Comparison of ENCODE assay signal across 12 cellular contexts in the genomic region with DNA sequence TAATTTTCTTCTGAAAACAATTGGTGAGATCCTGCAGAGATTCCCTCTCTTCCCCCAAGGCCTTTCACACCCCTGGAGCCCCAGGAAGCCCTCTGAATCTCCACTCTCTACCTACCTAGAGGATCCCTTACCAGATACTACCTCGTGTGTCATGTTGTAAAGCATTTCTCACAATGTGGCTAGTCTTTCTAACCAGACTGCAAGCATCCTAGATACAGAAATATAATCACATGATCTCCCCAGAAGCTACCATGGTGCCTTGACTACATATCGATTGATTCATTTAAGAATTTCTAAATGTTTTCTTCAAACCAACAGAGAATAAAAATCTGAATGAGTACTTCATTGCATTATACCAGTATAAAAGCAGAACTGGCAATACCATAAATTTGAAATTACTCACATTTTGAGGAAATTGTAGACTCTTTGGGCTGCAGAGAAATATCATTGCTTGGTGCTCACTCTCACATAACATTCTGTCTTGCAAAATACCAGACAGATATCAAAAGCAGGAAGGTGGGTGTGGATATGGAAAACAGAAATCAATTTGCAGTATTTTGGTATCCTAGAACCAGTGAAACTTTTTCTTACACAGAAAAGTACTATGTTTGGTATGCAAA.
DNase-seq lines count a peak whose midpoint lies in the region; ATAC-seq and TF ChIP-seq lines count a peak whose summit lies in the region.
"Had no signal": no experiment of that assay in that cellular context is flagged by ENCODE, and none has a peak within 500 bp of the region (broad histone marks: within the 10 kb centered on the region; RNA-seq: fewer than 3 reads in every experiment).

No MANE protein-coding gene starts in this region.

- WGBS in IMR-90 (ENCODE audit: extremely low coverage in 2 of 2, insufficient read length in 1 of 2), 2 experiments = 40% methylated on average over 1 of the region's 2 CpGs; no CpG with 5 or more reads in 1 of the 2 experiments

- no peak for TF ChIP-seq POLR2A in IMR-90 (IDR thresholded peaks at IDR 0.05; ENCODE audit: low read depth, low read length)
- no peak for TF ChIP-seq POLR2A in breast epithelium (IDR thresholded peaks at IDR 0.05)

- peak overlapping the region; percentile 57 for H3K9ac ChIP-seq in IMR-90 (ENCODE audit: low read depth, low read length)

- no peak for DNase-seq in CD4-positive, alpha-beta T cell
- DNase-seq in IMR-90 (no peak), breast epithelium (ENCODE audit: low spot score in 2 of 2) (no peak), sciatic nerve (ENCODE audit: low spot score) (no peak), GM19238 (ENCODE audit: insufficient read length, low spot score) (no peak), mesenteric fat pad (ENCODE audit: low spot score) (no peak), NCI-H2081 (lab: John Stamatoyannopoulos, UW) (no peak), GM19240 (ENCODE audit: insufficient read length, low spot score) (no peak)
- DNase-seq: hippocampal formation had no signal

- peaks cover 88% of the 10 kb centered on the region for H3K4me1 Mint-ChIP-seq in CD4-positive, alpha-beta T cell (ENCODE audit: low read depth)

- peak overlapping the region; percentile 79 for H4K91ac ChIP-seq in IMR-90 (ENCODE audit: insufficient read depth, low read depth, low read length)

- no peak for TF ChIP-seq RAD21 in IMR-90 (IDR thresholded peaks at IDR 0.05; ENCODE audit: low read length)

- peak overlapping the region; percentile 42 for H3K4me2 ChIP-seq in IMR-90 (ENCODE audit: low read depth, low read length)

- no peaks in the 10 kb centered on the region for H4K20me1 ChIP-seq in IMR-90 (ENCODE audit: insufficient read depth, low read length)

- CTCF ChIA-PET in CD4-positive, alpha-beta T cell (lab: Charles Lee) = no interaction called here
- CTCF ChIA-PET in IMR-90 (lab: Yijun Ruan, JAX) = interaction anchor here (0.6 to 2.0 kb wide), 6 partner anchors 16 to 237 kb away, joined by 3 to 6 read pairs (median 3); a partner anchor contains a TSS

- peak overlapping the region; percentile 79 for H2BK120ac ChIP-seq in IMR-90 (ENCODE audit: low read depth, low read length)

- peaks cover 13% of the 10 kb centered on the region for H3K4me1 ChIP-seq in IMR-90 (ENCODE audit: control insufficient read depth, insufficient read depth, low read length)
- no peaks in the 10 kb centered on the region for H3K4me1 ChIP-seq in breast epithelium

- no peaks in the 10 kb centered on the region for H3K27me3 Mint-ChIP-seq in CD4-positive, alpha-beta T cell

- in situ Hi-C loops in IMR-90 (cut with MboI; ENCODE audit: low sequenced_read_pairs) = no loop called here

- peak overlapping the region; percentile 82 for H2BK20ac ChIP-seq in IMR-90 (ENCODE audit: low read depth, low read length)

- peak overlapping the region; percentile 53 to 90 for H4K8ac ChIP-seq in IMR-90 (ENCODE audit: low read depth in 2 of 2, low read length in 2 of 2)

- peak overlapping the region; percentile 96 for H2BK5ac ChIP-seq in IMR-90 (ENCODE audit: low read depth, low read length, poor library complexity, severe bottlenecking)

- H3K14ac ChIP-seq in IMR-90 (replicated peaks; ENCODE audit: low read depth, low read length) = peak overlapping the region; percentile 86

- POLR2A ChIA-PET in CD4-positive, alpha-beta T cell (lab: Charles Lee) = interaction anchor here (0.6 to 2.8 kb wide), 5 partner anchors 9 to 924 kb away, joined by 3 to 12 read pairs (median 4); a partner anchor contains a TSS
- POLR2A ChIA-PET in IMR-90 (lab: Charles Lee; ENCODE audit: unreplicated experiment) = interaction anchor here (0.6 kb wide), 1 partner anchor 63 kb away, joined by 4 read pairs; no protein-coding TSS in a partner anchor

- dilution Hi-C loops in IMR-90 (cut with HindIII; ENCODE audit: low sequenced_read_pairs, unreplicated experiment) = no loop called here

- H3K9me3 Mint-ChIP-seq in CD4-positive, alpha-beta T cell = no peaks in the 10 kb centered on the region

- intact Hi-C loops in CD4-positive, alpha-beta T cell (cut with DNase I, micrococcal nuclease) = loop anchor here in 1 of 2 experiments (5.0 kb wide), 1 partner anchor 53 kb away; no protein-coding TSS in a partner anchor
- intact Hi-C loops in IMR-90 (cut with micrococcal nuclease) = no loop called here
- intact Hi-C loops in breast epithelium (cut with DNase I; ENCODE audit: low total_unique reads) = loop anchor here (5.0 kb wide), 1 partner anchor 1637 kb away; no protein-coding TSS in a partner anchor
- intact Hi-C loops in sciatic nerve (cut with DNase I) = no loop called here

- H2AFZ ChIP-seq in IMR-90 (replicated peaks; ENCODE audit: low read length, poor library complexity) = no peak overlapping the region

- peak overlapping the region; percentile 33; the same call in 1 of the 3 replicates for H2BK15ac ChIP-seq in IMR-90 (ENCODE audit: low read depth, low read length)

- peak overlapping the region; percentile 57 for H3K23ac ChIP-seq in IMR-90 (ENCODE audit: low read depth, low read length)

- peak overlapping the region; percentile 99 for H4K5ac ChIP-seq in IMR-90 (ENCODE audit: low read depth, low read length)

- H3K4me3 ChIP-seq in IMR-90 (ENCODE audit: insufficient read depth, low read depth, low read length) (no peak overlapping the region), breast epithelium (no peak overlapping the region)
- H3K4me3 ChIP-seq: cardiac muscle cell, pancreas had no signal

- peak overlapping the region; percentile 68; the same call in 1 of the 2 replicates for H3K56ac ChIP-seq in IMR-90 (ENCODE audit: extremely low read depth, insufficient read depth, low read length)

- no peaks in the 10 kb centered on the region for H3K9me3 ChIP-seq in CD4-positive, alpha-beta T cell (ENCODE audit: control insufficient read depth, low read length)
- H3K9me3 ChIP-seq in IMR-90 (ENCODE audit: control insufficient read depth, insufficient read depth, low read length) (no peaks in the 10 kb centered on the region), breast epithelium (no peaks in the 10 kb centered on the region)
- H3K9me3 ChIP-seq: pancreas had no signal

- H2AK5ac ChIP-seq in IMR-90 (ENCODE audit: low read depth, low read length) = peak overlapping the region; percentile 51; the same call in 1 of the 2 replicates

- BruUV-seq in IMR-90 (replicated peaks; lab: Mats Ljungman, UMichigan) = no TSS peak

- peak overlapping the region; percentile 90 for H2AK9ac ChIP-seq in IMR-90 (replicated peaks; ENCODE audit: low read depth, low read length, poor library complexity)

- peak overlapping the region; percentile 99 for H3K18ac ChIP-seq in IMR-90 (ENCODE audit: low read depth, low read length)

- H3K27ac Mint-ChIP-seq in CD4-positive, alpha-beta T cell = peak overlapping the region; percentile 86

- TF ChIP-seq CTCF in CD4-positive, alpha-beta T cell (IDR thresholded peaks at IDR 0.05) = no peak
- no peak for TF ChIP-seq CTCF in IMR-90 (conservative IDR thresholded peaks at IDR 0.05; ENCODE audit: low read depth, low read length)
- TF ChIP-seq CTCF in breast epithelium (IDR thresholded peaks at IDR 0.05) = no peak

- H3K27me3 ChIP-seq in CD4-positive, alpha-beta T cell (ENCODE audit: control insufficient read depth, insufficient read depth, low read length) = no peaks in the 10 kb centered on the region
- H3K27me3 ChIP-seq in IMR-90 (ENCODE audit: control insufficient read depth, insufficient read depth, low read length) (no peaks in the 10 kb centered on the region), breast epithelium (no peaks in the 10 kb centered on the region)
- H3K27me3 ChIP-seq: cardiac muscle cell, pancreas had no signal

- H3K36me3 ChIP-seq in IMR-90 (ENCODE audit: control insufficient read depth, insufficient read depth, low read length) (peaks cover 1% of the 10 kb centered on the region; the same call in 1 of the 2 replicates), breast epithelium (no peaks in the 10 kb centered on the region)
- H3K36me3 ChIP-seq: cardiac muscle cell, pancreas had no signal

- H3K79me1 ChIP-seq in IMR-90 (ENCODE audit: low read depth in 1 of 2, low read length in 2 of 2) = peaks cover 38 to 70% of the 10 kb centered on the region in 2 experiments

- H3K36me3 Mint-ChIP-seq in CD4-positive, alpha-beta T cell (ENCODE audit: low read depth) = peaks cover 43% of the 10 kb centered on the region

- no peak for ATAC-seq in CD4-positive, alpha-beta T cell (ENCODE audit: poor library complexity)
- no peak for ATAC-seq in IMR-90 (ENCODE audit: low read depth)
- peak; percentile 33 for ATAC-seq in sciatic nerve

- peaks cover 3% of the 10 kb centered on the region for H3K9me1 ChIP-seq in IMR-90 (ENCODE audit: insufficient read depth, low read length)

- peak overlapping the region; percentile 84 for H3K4ac ChIP-seq in IMR-90 (ENCODE audit: low read depth, low read length)

- H3K4me3 Mint-ChIP-seq in CD4-positive, alpha-beta T cell = peak overlapping the region; percentile 45

- peak overlapping the region; percentile 43 for H3K27ac ChIP-seq in CD4-positive, alpha-beta T cell (ENCODE audit: low read depth, low read length)
- H3K27ac ChIP-seq in IMR-90 (ENCODE audit: insufficient read depth, low read length) (peak overlapping the region; percentile 86), breast epithelium (peak overlapping the region; percentile 79 to 89)
- H3K27ac ChIP-seq: VCaP had no signal

TF ChIP-seq in IMR-90, 13 proteins besides CTCF, POLR2A, EP300 and RAD21 (continues in another document):
- TF ChIP-seq FOS (IDR thresholded peaks at IDR 0.05; ENCODE audit: low read depth, low read length) = no peak
- no peak for TF ChIP-seq RFX5 (IDR thresholded peaks at IDR 0.05; ENCODE audit: low read depth, low read length)
- TF ChIP-seq CEBPB (IDR thresholded peaks at IDR 0.05; ENCODE audit: low read depth, low read length) = no peak
- TF ChIP-seq SMC3 (IDR thresholded peaks at IDR 0.05; ENCODE audit: low read depth, low read length) = no peak
- TF ChIP-seq, protein P1, sequence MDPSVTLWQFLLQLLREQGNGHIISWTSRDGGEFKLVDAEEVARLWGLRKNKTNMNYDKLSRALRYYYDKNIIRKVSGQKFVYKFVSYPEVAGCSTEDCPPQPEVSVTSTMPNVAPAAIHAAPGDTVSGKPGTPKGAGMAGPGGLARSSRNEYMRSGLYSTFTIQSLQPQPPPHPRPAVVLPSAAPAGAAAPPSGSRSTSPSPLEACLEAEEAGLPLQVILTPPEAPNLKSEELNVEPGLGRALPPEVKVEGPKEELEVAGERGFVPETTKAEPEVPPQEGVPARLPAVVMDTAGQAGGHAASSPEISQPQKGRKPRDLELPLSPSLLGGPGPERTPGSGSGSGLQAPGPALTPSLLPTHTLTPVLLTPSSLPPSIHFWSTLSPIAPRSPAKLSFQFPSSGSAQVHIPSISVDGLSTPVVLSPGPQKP (IDR thresholded peaks at IDR 0.05; ENCODE audit: borderline replicate concordance, low read depth, low read length) = no peak
- TF ChIP-seq MXI1 (IDR thresholded peaks at IDR 0.05; ENCODE audit: borderline replicate concordance, low read depth, low read length) = no peak
- TF ChIP-seq NFE2L2 (IDR thresholded peaks at IDR 0.05; ENCODE audit: low read depth, low read length) = no peak
- no peak for TF ChIP-seq RCOR1 (IDR thresholded peaks at IDR 0.05; ENCODE audit: insufficient replicate concordance, low read length)
